18 cellular contexts compared by ENCODE assay signal in the genomic region with DNA sequence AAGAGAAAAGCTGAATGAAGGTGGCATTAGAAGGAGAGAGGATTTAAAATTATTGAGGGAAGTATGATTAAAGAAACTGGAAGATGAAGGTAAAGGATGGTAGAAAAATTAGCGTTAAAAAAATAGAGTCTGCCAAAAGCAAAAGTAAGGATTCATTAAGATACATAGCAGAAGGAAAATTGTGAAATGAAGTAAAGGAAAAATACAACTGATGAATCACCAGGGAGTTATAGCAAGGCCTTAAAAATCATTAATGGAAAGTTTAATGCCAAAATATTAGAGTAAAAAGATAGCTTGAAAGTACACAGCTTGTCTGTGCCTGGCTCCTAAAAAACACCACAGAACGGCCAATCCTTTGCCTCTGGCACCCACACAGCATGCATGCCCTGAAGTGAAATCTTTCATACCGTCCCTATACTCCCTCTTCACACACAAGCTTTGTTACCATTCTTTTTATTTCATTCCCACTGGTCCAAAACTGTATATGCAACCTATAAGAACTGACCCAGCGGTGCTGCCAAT.
DNase-seq lines count a peak whose midpoint lies in the region; ATAC-seq and TF ChIP-seq lines count a peak whose summit lies in the region.
"Had no signal": no experiment of that assay in that cellular context is flagged by ENCODE, and none has a peak within 500 bp of the region (broad histone marks: within the 10 kb centered on the region; RNA-seq: fewer than 3 reads in every experiment).

No MANE protein-coding gene starts in this region.

- peaks cover 10% of the 10 kb centered on the region for H3K4me1 ChIP-seq in GM23248 (ENCODE audit: insufficient read depth)
- H3K4me1 ChIP-seq in hepatocyte (ENCODE audit: insufficient read depth) = peaks cover 4% of the 10 kb centered on the region

- H3K4me3 ChIP-seq in GM23248 (no peak overlapping the region), fibroblast of pulmonary artery (replicated peaks; ENCODE audit: low read depth, low read length) (no peak overlapping the region), hepatocyte (no peak overlapping the region)
- H3K4me3 ChIP-seq: HAP-1 had no signal

- no peaks in the 10 kb centered on the region for H3K9me2 ChIP-seq in GM23248 (ENCODE audit: insufficient read depth)
- H3K9me2 ChIP-seq in hepatocyte (replicated peaks; ENCODE audit: insufficient read depth) = no peaks in the 10 kb centered on the region
- H3K9me2 ChIP-seq: SK-N-SH had no signal

- ATAC-seq in HG03045 (IDR thresholded peaks at IDR 0.05; ENCODE audit: unreplicated experiment) = no peak

- no peaks in the 10 kb centered on the region for H3K9me3 ChIP-seq in GM23248 (ENCODE audit: low read depth)
- H3K9me3 ChIP-seq in hepatocyte (ENCODE audit: low read depth) = no peaks in the 10 kb centered on the region
- H3K9me3 ChIP-seq: HAP-1, SK-N-SH had no signal

- no peaks in the 10 kb centered on the region for H3K79me2 ChIP-seq in GM23248 (ENCODE audit: insufficient read depth)
- H3K79me2 ChIP-seq in hepatocyte = no peaks in the 10 kb centered on the region

- H3K36me3 ChIP-seq in GM23248 (ENCODE audit: low read depth) (no peaks in the 10 kb centered on the region), hepatocyte (replicated peaks; ENCODE audit: insufficient read depth, low read depth) (no peaks in the 10 kb centered on the region)
- H3K36me3 ChIP-seq: HAP-1 had no signal

- TF ChIP-seq CTCF in fibroblast of pulmonary artery (IDR thresholded peaks at IDR 0.05; ENCODE audit: low read length, missing control alignments) = no peak
- no peak for TF ChIP-seq CTCF in hepatocyte (IDR thresholded peaks at IDR 0.05; ENCODE audit: poor library complexity)

- 44 to 45% methylated on average over 4 of the region's 4 CpGs for WGBS in GM23248 (ENCODE audit: low coverage in 1 of 2, low lambda C conversion rate in 2 of 2, missing lambda C conversion rate in 2 of 2), 2 experiments
- WGBS in hepatocyte (ENCODE audit: low lambda C conversion rate, missing lambda C conversion rate) = 83% methylated on average over 4 of the region's 4 CpGs

- H3K27ac ChIP-seq in GM23248 (no peak overlapping the region), hepatocyte (no peak overlapping the region)

- no peaks in the 10 kb centered on the region for H3F3A ChIP-seq in GM23248 (ENCODE audit: insufficient read depth)

- no peak overlapping the region for H3K9ac ChIP-seq in GM23248
- H3K9ac ChIP-seq: SK-N-SH had no signal

- no peak overlapping the region for H2AFZ ChIP-seq in GM23248
- H2AFZ ChIP-seq in hepatocyte = no peak overlapping the region

- H3K4me2 ChIP-seq in GM23248 (ENCODE audit: unreplicated experiment) = no peak overlapping the region
- H3K4me2 ChIP-seq in hepatocyte = no peak overlapping the region
- H3K4me2 ChIP-seq: SK-N-SH had no signal

- in situ Hi-C loops in GM23248 (cut with MboI) = no loop called here

- H3K27me3 ChIP-seq in GM23248 (replicated peaks; ENCODE audit: insufficient read depth) (no peaks in the 10 kb centered on the region), hepatocyte (no peaks in the 10 kb centered on the region)

- H4K20me1 ChIP-seq in GM23248 (ENCODE audit: insufficient read depth) (no peaks in the 10 kb centered on the region), hepatocyte (ENCODE audit: insufficient read depth, poor library complexity, severe bottlenecking) (no peaks in the 10 kb centered on the region)

- DNase-seq in GM23248 (peak; percentile 39), amniotic epithelial cell (ENCODE audit: low read depth) (peak; percentile 74), fibroblast of pulmonary artery (ENCODE audit: low read depth) (peak; percentile 49), H4 (ENCODE audit: low spot score) (no peak), hepatocyte (ENCODE audit: low spot score) (no peak), NCI-H1105 treated with DMSO at 0.1 percent for 48 hours (lab: John Stamatoyannopoulos, UW) (no peak)
- DNase-seq: ACHN; AML-193; DMS79; MM.1S; NCI-H1092; NCI-H2081; NCI-H2171 treated with DMSO at 0.1 percent for 48 hours; NK-92 treated with Interleukin-12 subunit alpha and Interleukin-12 subunit beta, amount 100 ng/mL, for 24 hours; SHP77 treated with DMSO at 0.1 percent for 48 hours; SK-N-SH had no signal

Comparison
In these comparisons a context has a peak if more than half of its experiments do, and no peak if none do; other contexts are left out.
1. DNase-seq: peak in GM23248 (single experiment), amniotic epithelial cell (single experiment) and fibroblast of pulmonary artery (single experiment); none in H4 (single experiment), hepatocyte (single experiment) and NCI-H1105 treated with DMSO at 0.1 percent for 48 hours (single experiment).